17 cellular contexts compared by ENCODE assay signal in the genomic region with DNA sequence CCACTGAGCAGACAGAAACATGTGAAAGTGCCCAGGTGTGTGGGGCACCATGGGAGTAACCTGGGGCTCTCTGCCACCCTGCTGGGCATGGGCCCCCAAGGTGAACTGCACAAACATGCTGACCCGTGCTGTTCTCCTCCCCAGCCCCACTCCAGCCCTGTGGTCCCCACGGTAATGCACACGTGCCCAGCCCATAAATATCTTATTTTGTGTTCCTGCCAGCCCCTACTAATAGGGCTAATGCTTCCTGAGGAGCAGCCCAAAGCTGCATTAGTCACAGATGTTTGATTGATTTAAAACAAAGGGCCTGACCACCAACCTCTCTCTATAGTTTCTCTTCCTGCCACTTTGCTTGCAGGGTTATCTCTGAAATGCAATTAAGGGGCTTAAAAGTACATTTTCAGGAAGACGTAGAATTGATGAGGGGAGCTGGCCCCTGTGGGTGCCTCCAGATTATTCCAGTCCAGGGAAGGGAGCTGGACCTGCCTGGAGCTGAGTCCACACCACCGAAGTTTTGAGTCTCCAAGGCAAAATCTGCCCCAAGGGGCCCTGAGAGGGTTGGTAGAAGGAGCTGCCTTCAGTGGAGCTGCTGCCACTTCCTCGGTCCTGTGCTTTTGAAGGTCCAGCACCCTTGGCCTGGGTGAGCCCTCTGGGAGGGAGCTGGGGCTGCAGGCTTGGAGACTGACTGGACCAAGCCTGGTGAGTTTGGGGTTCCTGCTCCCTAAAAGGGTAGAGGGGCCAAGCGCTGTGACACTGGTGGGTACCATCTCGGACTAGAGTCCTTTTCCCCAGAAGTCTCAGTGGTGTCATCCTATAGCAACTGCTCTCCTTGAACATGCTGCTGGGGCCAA.
"Had no signal": no experiment of that assay in that cellular context is flagged by ENCODE, and none has a peak within 500 bp of the region (broad histone marks: within the 10 kb centered on the region; RNA-seq: fewer than 3 reads in every experiment).

No MANE protein-coding gene starts in this region.

- H3K4me3 ChIP-seq: esophagus squamous epithelium, ovary, suprapubic skin, upper lobe of left lung had no signal

- H3K36me3 Mint-ChIP-seq: activated naive CD8-positive, alpha-beta T cell; natural killer cell had no signal

- H3K9me3 ChIP-seq: esophagus squamous epithelium, ovary, suprapubic skin, upper lobe of left lung had no signal

- H3K4me3 Mint-ChIP-seq: activated naive CD8-positive, alpha-beta T cell; activated T-cell treated with anti-CD3 and anti-CD28 coated beads, Interleukin-2, amount 50 U/mL, for 24 hours; natural killer cell; T-helper 1 cell treated with Interleukin-12 subunit alpha and Interleukin-12 subunit beta and Interleukin-4 antibody, amounts not matched to agents 30 μg/mL and 1 μg/mL, for 36 hours had no signal

- H3K4me1 Mint-ChIP-seq: natural killer cell had no signal

- H3K36me3 ChIP-seq: brain microvascular endothelial cell, esophagus squamous epithelium, ovary, suprapubic skin, upper lobe of left lung had no signal

- H3K4me1 ChIP-seq: esophagus squamous epithelium, foreskin keratinocyte, suprapubic skin, upper lobe of left lung had no signal

- H3K27ac Mint-ChIP-seq: activated naive CD8-positive, alpha-beta T cell; activated T-cell treated with anti-CD3 and anti-CD28 coated beads, Interleukin-2, amount 50 U/mL, for 24 hours; natural killer cell; T-helper 1 cell treated with Interleukin-12 subunit alpha and Interleukin-12 subunit beta and Interleukin-4 antibody, amounts not matched to agents 30 μg/mL and 1 μg/mL, for 36 hours had no signal

- H3K27ac ChIP-seq: brain microvascular endothelial cell, esophagus squamous epithelium, foreskin keratinocyte, ovary, suprapubic skin, upper lobe of left lung had no signal

- ATAC-seq: foreskin keratinocyte; natural killer cell; stimulated activated naive CD8-positive, alpha-beta T cell treated with anti-CD3 and anti-CD28 coated beads, Interleukin-15, Interleukin-2, amounts not matched to agents 100 U/mL and 50 U/mL, for 24 hours had no signal

- H3K27me3 ChIP-seq: ovary, suprapubic skin, upper lobe of left lung had no signal

- H3K9me3 Mint-ChIP-seq: activated T-cell treated with anti-CD3 and anti-CD28 coated beads, Interleukin-2, amount 50 U/mL, for 24 hours; natural killer cell; T-helper 1 cell treated with Interleukin-12 subunit alpha and Interleukin-12 subunit beta and Interleukin-4 antibody, amounts not matched to agents 30 μg/mL and 1 μg/mL, for 36 hours had no signal

- DNase-seq: activated CD4-positive, CD25-positive, alpha-beta regulatory T cell; activated effector memory CD4-positive, alpha-beta T cell treated with anti-CD3 and anti-CD28 coated beads, Interleukin-2, amount 50 U/mL, for 16 hours; activated T-cell treated with anti-CD3 and anti-CD28 coated beads, Interleukin-2, amount 50 U/mL, for 24 hours; brain microvascular endothelial cell; cerebellar nuclear complex; esophagus squamous epithelium; foreskin keratinocyte; mammary epithelial cell; natural killer cell; ovary; stimulated activated CD4-positive, alpha-beta T cell treated with anti-CD3 and anti-CD28 coated beads, Interleukin-4, amount 100 ng/mL, for 1 hour; stimulated activated CD8-positive, alpha-beta memory T cell treated with anti-CD3 and anti-CD28 coated beads, Interleukin-4, amount 100 ng/mL, for 48 hours; stimulated activated naive CD8-positive, alpha-beta T cell treated with anti-CD3 and anti-CD28 coated beads, Interleukin-15, Interleukin-2, amounts not matched to agents 100 U/mL and 50 U/mL, for 24 hours; upper lobe of left lung had no signal
